Comparison of ENCODE assay signal across 8 cellular contexts in the genomic region with DNA sequence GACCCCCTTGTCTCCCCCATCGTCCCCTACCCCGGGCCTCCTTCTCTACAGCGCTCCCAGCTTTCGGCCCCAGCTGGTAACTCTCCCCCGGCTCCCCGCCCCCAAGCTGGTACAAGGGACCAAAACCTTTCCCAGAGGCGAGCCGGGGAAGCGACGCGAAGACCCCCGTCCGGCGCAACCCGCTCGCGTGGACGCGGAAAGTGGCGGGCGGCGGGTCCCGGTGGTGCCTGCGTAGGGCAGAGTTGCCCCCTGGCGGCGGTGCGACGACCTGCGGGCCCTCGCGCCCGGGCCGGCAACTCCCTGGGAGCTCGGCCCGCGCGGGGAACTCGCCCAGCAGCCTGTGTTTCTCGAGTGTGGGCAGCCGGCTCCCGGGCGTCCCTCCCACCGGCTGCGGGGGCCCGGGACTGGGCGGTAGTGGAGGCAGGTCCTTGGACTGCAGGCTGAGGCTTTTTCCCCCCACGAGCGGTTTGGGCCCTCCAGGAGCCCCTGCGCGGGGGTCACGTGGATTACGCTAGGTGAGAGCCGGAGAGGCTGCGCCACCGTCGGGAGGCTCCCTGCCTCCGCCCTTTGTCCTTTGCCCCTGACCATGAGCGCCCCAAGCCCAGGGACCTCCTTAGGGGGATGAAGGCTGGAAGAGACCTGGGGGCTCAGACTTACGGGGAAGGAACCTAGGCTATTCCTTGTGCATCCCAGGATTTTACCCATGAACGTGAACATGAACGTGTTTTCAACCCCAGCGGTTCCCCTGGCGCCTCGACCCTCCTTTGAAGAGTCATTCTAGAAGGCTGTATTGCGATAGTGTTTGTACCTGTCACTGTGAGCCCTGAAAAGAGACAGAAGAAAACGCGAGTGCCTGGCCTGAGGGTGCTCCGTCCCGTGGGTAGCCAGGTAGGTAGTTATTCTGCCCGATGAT. TPM values are rescaled to one million over a fixed set of nuclear protein-coding genes. Genes with fewer than 3 reads are reported as not detected.
DNase-seq lines count a peak whose midpoint lies in the region; ATAC-seq and TF ChIP-seq lines count a peak whose summit lies in the region.

No MANE protein-coding gene starts in this region.

- peak overlapping the region in 1 of 2 experiments; percentile 63; a peak in 1 of 4 replicates for H4K8ac ChIP-seq in IMR-90 (ENCODE audit: low read depth in 2 of 2, low read length in 2 of 2)

- H3K18ac ChIP-seq in IMR-90 (ENCODE audit: low read depth, low read length), result no peak overlapping the region

- no peak overlapping the region for H3K56ac ChIP-seq in IMR-90 (ENCODE audit: extremely low read depth, insufficient read depth, low read length)

- peak overlapping the region; percentile 71 for H3K4me2 ChIP-seq in IMR-90 (ENCODE audit: low read depth, low read length)

- no peaks in the 10 kb centered on the region; the same call in 1 of the 2 replicates for H3K4me1 ChIP-seq in IMR-90 (ENCODE audit: control insufficient read depth, insufficient read depth, low read length)
- peaks cover 4 to 17% of the 10 kb centered on the region in 2 donors for H3K4me1 ChIP-seq in lung (ENCODE audit: control insufficient read depth in 2 of 2, insufficient read depth in 2 of 2, low read length in 2 of 2)

- ATAC-seq in IMR-90 (ENCODE audit: low read depth) (peak; percentile 42), lung (ENCODE audit: insufficient read depth, low FRiP score) (peak; percentile 37), GM21528 (IDR thresholded peaks at IDR 0.05; ENCODE audit: low FRiP score, unreplicated experiment) (no peak), GM19328 (IDR thresholded peaks at IDR 0.05; ENCODE audit: unreplicated experiment) (no peak)

- peak overlapping the region; percentile 28 for H4K91ac ChIP-seq in IMR-90 (ENCODE audit: insufficient read depth, low read depth, low read length)

- H2BK20ac ChIP-seq in IMR-90 (ENCODE audit: low read depth, low read length), result peak overlapping the region; percentile 55; the same call in 1 of the 2 replicates

- H3K27ac ChIP-seq in IMR-90 (ENCODE audit: insufficient read depth, low read length) (peak overlapping the region; percentile 27; the same call in 1 of the 2 replicates), lung (ENCODE audit: low read depth in 1 of 2, low read length in 1 of 2) (no peak overlapping the region)

- TF ChIP-seq RAD21 in IMR-90 (IDR thresholded peaks at IDR 0.05; ENCODE audit: low read length), result peak; percentile 86

- H3K23ac ChIP-seq in IMR-90 (ENCODE audit: low read depth, low read length), result peak overlapping the region; percentile 7

- H4K5ac ChIP-seq in IMR-90 (ENCODE audit: low read depth, low read length), result no peak overlapping the region

- H2AK5ac ChIP-seq in IMR-90 (ENCODE audit: low read depth, low read length), result peak overlapping the region; percentile 56; the same call in 1 of the 2 replicates

- WGBS in IMR-90 (ENCODE audit: extremely low coverage in 2 of 2, insufficient read length in 1 of 2), 2 experiments, result 11% methylated on average over 5 of the region's 70 CpGs; no CpG with 5 or more reads in 1 of the 2 experiments
- 4 to 5% methylated on average over 47 to 70 of the region's 70 CpGs for WGBS in lung, 2 donors

- no peaks in the 10 kb centered on the region; the same call in 1 of the 2 replicates for H3K9me1 ChIP-seq in IMR-90 (ENCODE audit: insufficient read depth, low read length)

- TF ChIP-seq CTCF in IMR-90 (conservative IDR thresholded peaks at IDR 0.05; ENCODE audit: low read depth, low read length) (peak; percentile 84), choroid plexus epithelial cell (conservative IDR thresholded peaks at IDR 0.05; ENCODE audit: low read depth, low read length) (peak; percentile 54), lung (IDR thresholded peaks at IDR 0.05; ENCODE audit: control extremely low read depth, extremely low read depth) (peak; percentile 39)

- BruUV-seq in IMR-90 (replicated peaks; lab: Mats Ljungman, UMichigan), result no TSS peak

- 0 out of 2 replicates have a peak, but pooled peaks cover 3% of the 10 kb centered on the region for H3K36me3 ChIP-seq in IMR-90 (ENCODE audit: control insufficient read depth, insufficient read depth, low read length)
- no peaks in the 10 kb centered on the region for H3K36me3 ChIP-seq in lung (ENCODE audit: control insufficient read depth in 2 of 2, insufficient read depth in 2 of 2, low read length in 2 of 2)

- peak overlapping the region; percentile 92 for H2AK9ac ChIP-seq in IMR-90 (replicated peaks; ENCODE audit: low read depth, low read length, poor library complexity)

- peak overlapping the region; percentile 18; the same call in 1 of the 3 replicates for H2BK15ac ChIP-seq in IMR-90 (ENCODE audit: low read depth, low read length)

- H3K27me3 ChIP-seq in IMR-90 (ENCODE audit: control insufficient read depth, insufficient read depth, low read length), result peaks cover 8% of the 10 kb centered on the region
- peaks cover 21% of the 10 kb centered on the region for H3K27me3 ChIP-seq in lung (ENCODE audit: control insufficient read depth, insufficient read depth)

- H3K4ac ChIP-seq in IMR-90 (ENCODE audit: low read depth, low read length), result peak overlapping the region; percentile 44

- H3K14ac ChIP-seq in IMR-90 (replicated peaks; ENCODE audit: low read depth, low read length), result no peak overlapping the region; the same call in 1 of the 2 replicates

- H2BK5ac ChIP-seq in IMR-90 (ENCODE audit: low read depth, low read length, poor library complexity, severe bottlenecking), result no peak overlapping the region

- H2BK120ac ChIP-seq in IMR-90 (ENCODE audit: low read depth, low read length), result peak overlapping the region; percentile 73

- no peak for TF ChIP-seq POLR2A in IMR-90 (IDR thresholded peaks at IDR 0.05; ENCODE audit: low read depth, low read length)

- dilution Hi-C loops in IMR-90 (cut with HindIII; ENCODE audit: low sequenced_read_pairs, unreplicated experiment), result no loop called here

- H3K9ac ChIP-seq in IMR-90 (ENCODE audit: low read depth, low read length), result peak overlapping the region; percentile 28

- H3K79me1 ChIP-seq in IMR-90 (ENCODE audit: low read depth in 1 of 2, low read length in 2 of 2), result peaks cover 0 to 8% of the 10 kb centered on the region in 2 experiments; a peak in 2 of 4 replicates

- intact Hi-C loops in IMR-90 (cut with micrococcal nuclease), result loop anchor here (1.0 to 10.0 kb wide), 4 partner anchors 153 to 527 kb away; partner anchors contain the start of gene FCHO2

- H3K4me3 ChIP-seq in IMR-90 (ENCODE audit: insufficient read depth, low read depth, low read length), result peak overlapping the region; percentile 53
- H3K4me3 ChIP-seq in choroid plexus epithelial cell (ENCODE audit: low read depth, low read length), result peak overlapping the region; percentile 64
- H3K4me3 ChIP-seq in lung, result no peak overlapping the region

- 0 out of 2 replicates have a peak, but pooled peaks cover 5% of the 10 kb centered on the region for H4K20me1 ChIP-seq in IMR-90 (ENCODE audit: insufficient read depth, low read length)

- DNase-seq in DMS53 (lab: John Stamatoyannopoulos, UW), result peak; percentile 86
- DNase-seq in IMR-90, result peak; percentile 59
- DNase-seq in activated CD4-positive, CD25-positive, alpha-beta regulatory T cell treated with anti-CD3 and anti-CD28 coated beads, Interleukin-2, amount 50 U/mL, for 72 hours, result peak; percentile 68
- peak; percentile 69 for DNase-seq in choroid plexus epithelial cell (ENCODE audit: low read depth)
- peak; percentile 38 for DNase-seq in lung (ENCODE audit: low spot score)
- peak; percentile 58 to 62 for DNase-seq in stimulated activated CD8-positive, alpha-beta memory T cell treated with anti-CD3 and anti-CD28 coated beads, Interleukin-2, amount 100 ng/mL, for 48 hours (ENCODE audit: low read depth in 2 of 2)

- H3K9me3 ChIP-seq in IMR-90 (ENCODE audit: control insufficient read depth, insufficient read depth, low read length) (no peaks in the 10 kb centered on the region), lung (ENCODE audit: control insufficient read depth in 2 of 2, insufficient read depth in 1 of 2, low read length in 1 of 2) (peaks cover 0 to 2% of the 10 kb centered on the region in 2 donors)

- POLR2A ChIA-PET in IMR-90 (lab: Charles Lee; ENCODE audit: unreplicated experiment), result interaction anchor here (0.7 kb wide), 1 partner anchor 235 kb away, joined by 4 read pairs; no protein-coding TSS in a partner anchor

- CTCF ChIA-PET in IMR-90 (lab: Yijun Ruan, JAX), result interaction anchor here (0.6 to 2.2 kb wide), 25 partner anchors 9 to 370 kb away, joined by 3 to 19 read pairs (median 3); no protein-coding TSS in a partner anchor

- in situ Hi-C loops in IMR-90 (cut with MboI; ENCODE audit: low sequenced_read_pairs), result no loop called here

- peak overlapping the region; percentile 72 for H2AFZ ChIP-seq in IMR-90 (replicated peaks; ENCODE audit: low read length, poor library complexity)

TF ChIP-seq in IMR-90, 13 proteins besides CTCF, POLR2A, EP300 and RAD21:
- peak; percentile 44; the same call in 1 of the 2 replicates for TF ChIP-seq MAZ (IDR thresholded peaks at IDR 0.05; ENCODE audit: borderline replicate concordance, low read depth, low read length)
- TF ChIP-seq BHLHE40 (IDR thresholded peaks at IDR 0.05; ENCODE audit: low read depth, low read length), result 0 out of 2 replicates have a peak, but pooled peaks have one; percentile 2
- peak; percentile 80 for TF ChIP-seq SMC3 (IDR thresholded peaks at IDR 0.05; ENCODE audit: low read depth, low read length)
- TF ChIP-seq RFX5 (IDR thresholded peaks at IDR 0.05; ENCODE audit: low read depth, low read length), result no peak

RNA-seq across cellular contexts. Expression of gene FOXD1, which starts 2.9 kb away (rescaled TPM):
- total RNA-seq in IMR-90 (2012; rRNA removed), result 3.2 and 6.4 TPM in 2 replicates
- polyA plus RNA-seq in IMR-90 (2012; rRNA removed), result 23.1 and 28.3 TPM in 2 replicates
- polyA plus RNA-seq in IMR-90 (2012; cell fraction: cytosol; rRNA removed), result 13.8 and 28.3 TPM in 2 replicates
- 16.9 and 18.6 TPM in 2 replicates for polyA plus RNA-seq in IMR-90 (2012; cell fraction: nucleus; rRNA removed; ENCODE audit: low replicate concordance)
- total RNA-seq in lung, result under 1 TPM; 0.37 to 0.46 TPM
- polyA plus RNA-seq in lung, result under 1 TPM; 0.20 to 0.22 TPM

RNA-seq across cellular contexts. Expression of gene BTF3, which starts 46.8 kb away (rescaled TPM):
- total RNA-seq in IMR-90 (2012; rRNA removed) (211 and 225 TPM in 2 replicates), lung (100 to 1,000 TPM; 370 to 527 TPM)
- polyA plus RNA-seq in IMR-90 (2012; rRNA removed) (410 and 443 TPM in 2 replicates), lung (100 to 1,000 TPM; 504 to 645 TPM)
- 226 and 424 TPM in 2 replicates for polyA plus RNA-seq in IMR-90 (2012; cell fraction: cytosol; rRNA removed)
- 47.3 and 183 TPM in 2 replicates for polyA plus RNA-seq in IMR-90 (2012; cell fraction: nucleus; rRNA removed; ENCODE audit: low replicate concordance)

Comparison
In these comparisons a context has a peak if more than half of its experiments do, and no peak if none do; other contexts are left out.
1. ATAC-seq: peak in IMR-90 (single experiment) and lung (single experiment); none in GM21528 (single experiment) and GM19328 (single experiment).
2. Peak in every context shown above with its lines, with median percentiles within 50 percentile points of each other: DNase-seq and CTCF ChIP-seq.